9 cellular contexts compared by ENCODE assay signal in the genomic region with DNA sequence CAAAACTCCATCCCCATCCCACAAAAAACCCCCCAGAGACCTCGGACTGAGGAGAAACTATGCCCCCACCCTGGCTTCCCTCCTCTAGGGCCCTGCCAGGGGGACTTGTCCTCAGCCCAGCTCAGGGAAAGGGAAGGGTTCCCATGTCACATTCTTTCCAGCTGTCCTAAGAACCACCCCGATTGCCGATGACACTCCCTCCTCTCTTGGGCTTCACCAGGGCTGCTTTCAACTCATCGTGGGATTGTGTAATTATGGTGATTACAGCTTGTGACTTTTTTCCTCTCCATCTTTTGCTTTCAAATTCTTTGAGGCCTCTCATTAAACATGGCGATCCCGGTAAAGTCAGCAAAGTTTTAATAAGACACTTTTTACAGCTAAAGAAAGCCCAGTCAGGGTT.
"Had no signal": no experiment of that assay in that cellular context is flagged by ENCODE, and none has a peak within 500 bp of the region (broad histone marks: within the 10 kb centered on the region; RNA-seq: fewer than 3 reads in every experiment).

No MANE protein-coding gene starts in this region.

- DNase-seq: activated CD4-positive, CD25-positive, alpha-beta regulatory T cell treated with anti-CD3 and anti-CD28 coated beads, Interleukin-2, amount 50 U/mL, for 72 hours; activated gamma-delta T cell; activated T-cell treated with anti-CD3 and anti-CD28 coated beads, Interleukin-2, amount 50 U/mL, for 72 hours; colonic mucosa; heart left ventricle; kidney; stimulated activated CD4-positive, alpha-beta T cell treated with anti-CD3 and anti-CD28 coated beads, Interleukin-4, amount 100 ng/mL, for 24 hours; stomach; trophoblast cell had no signal
